Comparison of ENCODE assay signal across 17 cellular contexts in genomic region chr17:80471922-80472321, GRCh38. TPM values are rescaled to one million over a fixed set of nuclear protein-coding genes. Genes with fewer than 3 reads are reported as not detected.
DNase-seq lines count a peak whose midpoint lies in the region; ATAC-seq and TF ChIP-seq lines count a peak whose summit lies in the region.
"Had no signal": no experiment of that assay in that cellular context is flagged by ENCODE, and none has a peak within 500 bp of the region (broad histone marks: within the 10 kb centered on the region; RNA-seq: fewer than 3 reads in every experiment).

No MANE protein-coding gene starts in this region.

- H3K4me2 ChIP-seq in BLaER1, result peak overlapping the region; percentile 13
- H3K4me2 ChIP-seq in neural progenitor cell, result no peak overlapping the region
- H3K4me2 ChIP-seq: KMS-11 had no signal

- H3K9me3 ChIP-seq in BLaER1, result no peaks in the 10 kb centered on the region
- no peaks in the 10 kb centered on the region for H3K9me3 ChIP-seq in neural progenitor cell (ENCODE audit: low read depth)
- H3K9me3 ChIP-seq in SJCRH30 (replicated peaks), result no peaks in the 10 kb centered on the region
- H3K9me3 ChIP-seq in prostate gland, result no peaks in the 10 kb centered on the region

- peaks cover 7% of the 10 kb centered on the region for H3K36me3 Mint-ChIP-seq in activated CD8-positive, alpha-beta T cell treated with anti-CD3 and anti-CD28 coated beads, Interleukin-2, amount 10 ng/mL, durations not matched to agents 7 days and 5 days (ENCODE audit: low read depth)
- no peaks in the 10 kb centered on the region for H3K36me3 Mint-ChIP-seq in activated CD8-positive, alpha-beta T cell treated with anti-CD3 and anti-CD28 coated beads for 36 hours (ENCODE audit: low read depth)
- H3K36me3 Mint-ChIP-seq in neural progenitor cell, result peaks cover 7% of the 10 kb centered on the region

- H3K27me3 Mint-ChIP-seq in activated CD8-positive, alpha-beta T cell treated with anti-CD3 and anti-CD28 coated beads, Interleukin-2, amount 10 ng/mL, durations not matched to agents 7 days and 5 days (ENCODE audit: low read depth), result peaks cover 51% of the 10 kb centered on the region
- H3K27me3 Mint-ChIP-seq in activated CD8-positive, alpha-beta T cell treated with anti-CD3 and anti-CD28 coated beads for 36 hours, result peaks cover 54% of the 10 kb centered on the region
- H3K27me3 Mint-ChIP-seq in neural progenitor cell (ENCODE audit: insufficient read depth, low read depth), result peaks cover 27% of the 10 kb centered on the region

- POLR2A ChIA-PET in activated CD8-positive, alpha-beta T cell treated with anti-CD3 and anti-CD28 coated beads, Interleukin-2, amount 10 ng/mL, durations not matched to agents 7 days and 5 days (lab: Charles Lee), result interaction anchor here (2.7 kb wide), 1 partner anchor 17 kb away, joined by 11 read pairs; no protein-coding TSS in a partner anchor
- POLR2A ChIA-PET in activated CD8-positive, alpha-beta T cell treated with anti-CD3 and anti-CD28 coated beads for 36 hours (lab: Charles Lee), result interaction anchor here (3.5 kb wide), 1 partner anchor 17 kb away, joined by 15 read pairs; no protein-coding TSS in a partner anchor

- peaks cover 57% of the 10 kb centered on the region for H4K20me1 ChIP-seq in BLaER1
- peaks cover 40% of the 10 kb centered on the region for H4K20me1 ChIP-seq in neural progenitor cell (ENCODE audit: low read depth)

- 75% methylated on average over 8 of the region's 8 CpGs for WGBS in prostate gland

- TF ChIP-seq CTCF in activated CD8-positive, alpha-beta T cell treated with anti-CD3 and anti-CD28 coated beads for 36 hours (IDR thresholded peaks at IDR 0.05), result no peak
- no peak for TF ChIP-seq CTCF in dorsolateral prefrontal cortex (IDR thresholded peaks at IDR 0.05 in 54 of 56, conservative IDR thresholded peaks at IDR 0.05 in 2 of 56; ENCODE audit: low read depth in 1 of 56, partially characterized antibody in 56 of 56)
- no peak for TF ChIP-seq CTCF in neural progenitor cell (IDR thresholded peaks at IDR 0.05)
- TF ChIP-seq CTCF in prostate gland (IDR thresholded peaks at IDR 0.05), result no peak

- intact Hi-C loops in activated CD8-positive, alpha-beta T cell treated with anti-CD3 and anti-CD28 coated beads for 36 hours (cut with micrococcal nuclease), result no loop called here
- intact Hi-C loops in dorsolateral prefrontal cortex (cut with DNase I) (no loop called here), prostate gland (cut with DNase I) (loop anchor here (10.0 kb wide), 1 partner anchor 383 kb away; no protein-coding TSS in a partner anchor)

- H3K27ac ChIP-seq in BLaER1, result no peak overlapping the region
- H3K27ac ChIP-seq in dorsolateral prefrontal cortex, result peak overlapping the region in 21 of 59 donors; percentile 4 to 95 (median 35)
- H3K27ac ChIP-seq in neural progenitor cell, result no peak overlapping the region
- H3K27ac ChIP-seq in SJCRH30, result no peak overlapping the region
- no peak overlapping the region for H3K27ac ChIP-seq in prostate gland
- H3K27ac ChIP-seq: KMS-11, RWPE1 had no signal

- DNase-seq in activated CD8-positive, alpha-beta T cell treated with anti-CD3 and anti-CD28 coated beads, Interleukin-2, amount 10 ng/mL, durations not matched to agents 7 days and 5 days, result peak; percentile 34
- DNase-seq in activated CD8-positive, alpha-beta T cell treated with anti-CD3 and anti-CD28 coated beads for 36 hours, result no peak
- no peak for DNase-seq in dorsolateral prefrontal cortex
- DNase-seq in neural progenitor cell (ENCODE audit: low spot score), result no peak
- DNase-seq in T1000 (lab: John Stamatoyannopoulos, UW), result no peak
- no peak for DNase-seq in SJCRH30
- DNase-seq in prostate gland (ENCODE audit: low spot score), result no peak
- DNase-seq: Calu3; NCI-H1105; NCI-H187; NCI-H69; NK-92 treated with Interleukin-12 subunit alpha and Interleukin-12 subunit beta, amount 100 ng/mL, for 24 hours; OCI-M1 had no signal

- H2AFZ ChIP-seq in neural progenitor cell (replicated peaks), result no peak overlapping the region

- H3K4me1 ChIP-seq in BLaER1, result peaks cover 48% of the 10 kb centered on the region
- H3K4me1 ChIP-seq in neural progenitor cell, result peaks cover 12% of the 10 kb centered on the region
- H3K4me1 ChIP-seq in SJCRH30, result no peaks in the 10 kb centered on the region
- H3K4me1 ChIP-seq in prostate gland (replicated peaks), result peaks cover 18% of the 10 kb centered on the region

- no peak overlapping the region for H3K4me3 ChIP-seq in BLaER1
- peak overlapping the region in 45 of 59 donors; percentile 5 to 76 (median 62) for H3K4me3 ChIP-seq in dorsolateral prefrontal cortex
- no peak overlapping the region for H3K4me3 ChIP-seq in neural progenitor cell
- H3K4me3 ChIP-seq in SJCRH30, result no peak overlapping the region
- H3K4me3 ChIP-seq in prostate gland, result no peak overlapping the region

- no peaks in the 10 kb centered on the region for H3K79me2 ChIP-seq in neural progenitor cell (ENCODE audit: low read depth)

- no peak for TF ChIP-seq POLR2A in prostate gland (IDR thresholded peaks at IDR 0.05)

- no peak for ATAC-seq in activated CD8-positive, alpha-beta T cell treated with anti-CD3 and anti-CD28 coated beads, Interleukin-2, amount 10 ng/mL, durations not matched to agents 7 days and 5 days
- no peak for ATAC-seq in activated CD8-positive, alpha-beta T cell treated with anti-CD3 and anti-CD28 coated beads for 36 hours

- H3K9ac ChIP-seq in BLaER1, result no peak overlapping the region
- no peak overlapping the region for H3K9ac ChIP-seq in neural progenitor cell
- H3K9ac ChIP-seq: KMS-11 had no signal

- no peak overlapping the region for H3K27ac Mint-ChIP-seq in activated CD8-positive, alpha-beta T cell treated with anti-CD3 and anti-CD28 coated beads, Interleukin-2, amount 10 ng/mL, durations not matched to agents 7 days and 5 days
- no peak overlapping the region for H3K27ac Mint-ChIP-seq in activated CD8-positive, alpha-beta T cell treated with anti-CD3 and anti-CD28 coated beads for 36 hours
- H3K27ac Mint-ChIP-seq in neural progenitor cell, result no peak overlapping the region

- CTCF ChIA-PET in activated CD8-positive, alpha-beta T cell treated with anti-CD3 and anti-CD28 coated beads, Interleukin-2, amount 10 ng/mL, durations not matched to agents 7 days and 5 days (lab: Charles Lee), result interaction anchor here (0.8 to 1.4 kb wide), 2 partner anchors 18 to 45 kb away, joined by 3 read pairs; no protein-coding TSS in a partner anchor
- CTCF ChIA-PET in activated CD8-positive, alpha-beta T cell treated with anti-CD3 and anti-CD28 coated beads for 36 hours (lab: Charles Lee), result interaction anchor here (1.2 to 1.5 kb wide), 2 partner anchors 45 to 104 kb away, joined by 3 to 7 read pairs; no protein-coding TSS in a partner anchor

- peaks cover 9% of the 10 kb centered on the region for H3F3A ChIP-seq in neural progenitor cell (ENCODE audit: low read depth)

- no peaks in the 10 kb centered on the region for H3K9me3 Mint-ChIP-seq in activated CD8-positive, alpha-beta T cell treated with anti-CD3 and anti-CD28 coated beads, Interleukin-2, amount 10 ng/mL, durations not matched to agents 7 days and 5 days (ENCODE audit: insufficient read depth)
- no peaks in the 10 kb centered on the region for H3K9me3 Mint-ChIP-seq in activated CD8-positive, alpha-beta T cell treated with anti-CD3 and anti-CD28 coated beads for 36 hours
- no peaks in the 10 kb centered on the region for H3K9me3 Mint-ChIP-seq in neural progenitor cell

- H3K27me3 ChIP-seq in BLaER1 (peaks cover 100% of the 10 kb centered on the region), dorsolateral prefrontal cortex (peaks cover 0 to 28% (median 5%) of the 10 kb centered on the region in 45 donors), neural progenitor cell (peaks cover 100% of the 10 kb centered on the region), SJCRH30 (peaks cover 42% of the 10 kb centered on the region), prostate gland (replicated peaks; ENCODE audit: insufficient read depth) (peaks cover 4% of the 10 kb centered on the region)

- H3K36me3 ChIP-seq in BLaER1 (no peaks in the 10 kb centered on the region), neural progenitor cell (no peaks in the 10 kb centered on the region), SJCRH30 (no peaks in the 10 kb centered on the region), prostate gland (no peaks in the 10 kb centered on the region)

- no peak overlapping the region for H3K4me3 Mint-ChIP-seq in activated CD8-positive, alpha-beta T cell treated with anti-CD3 and anti-CD28 coated beads, Interleukin-2, amount 10 ng/mL, durations not matched to agents 7 days and 5 days
- no peak overlapping the region for H3K4me3 Mint-ChIP-seq in activated CD8-positive, alpha-beta T cell treated with anti-CD3 and anti-CD28 coated beads for 36 hours
- peak overlapping the region; percentile 55 for H3K4me3 Mint-ChIP-seq in neural progenitor cell

- H3K4me1 Mint-ChIP-seq in activated CD8-positive, alpha-beta T cell treated with anti-CD3 and anti-CD28 coated beads, Interleukin-2, amount 10 ng/mL, durations not matched to agents 7 days and 5 days (ENCODE audit: low read depth), result peaks cover 25% of the 10 kb centered on the region
- peaks cover 16% of the 10 kb centered on the region for H3K4me1 Mint-ChIP-seq in activated CD8-positive, alpha-beta T cell treated with anti-CD3 and anti-CD28 coated beads for 36 hours (ENCODE audit: low read depth)
- peaks cover 12% of the 10 kb centered on the region for H3K4me1 Mint-ChIP-seq in neural progenitor cell

RNA-seq across cellular contexts. Expression of gene NPTX1, which starts 4.5 kb away (rescaled TPM):
- 10 to 100 TPM; 16.7 to 18.9 TPM for total RNA-seq in activated CD8-positive, alpha-beta T cell treated with anti-CD3 and anti-CD28 coated beads, Interleukin-2, amount 10 ng/mL, durations not matched to agents 7 days and 5 days
- 1 to 10 TPM; 3.4 to 5.1 TPM for total RNA-seq in activated CD8-positive, alpha-beta T cell treated with anti-CD3 and anti-CD28 coated beads for 36 hours
- 100 to 1,000 TPM in 119 of 120 experiments, 10 to 100 TPM in 1; 88.1 to 345 (median 239) TPM for total RNA-seq in dorsolateral prefrontal cortex
- total RNA-seq in neural progenitor cell (ENCODE audit: low replicate concordance), result 2.6 and 3.8 TPM in 2 replicates
- not detected in 2 replicates for total RNA-seq in SJCRH30 (2014; rRNA removed; shearing (Covaris generic))
- under 1 TPM; 0.34 to 0.73 TPM for total RNA-seq in prostate gland
- total RNA-seq: MCF 10A had no signal

RNA-seq across cellular contexts. Expression of gene ENDOV, which starts 57.0 kb away (rescaled TPM):
- 10 to 100 TPM; 15.7 to 18.7 TPM for total RNA-seq in activated CD8-positive, alpha-beta T cell treated with anti-CD3 and anti-CD28 coated beads, Interleukin-2, amount 10 ng/mL, durations not matched to agents 7 days and 5 days
- total RNA-seq in activated CD8-positive, alpha-beta T cell treated with anti-CD3 and anti-CD28 coated beads for 36 hours, result 10 to 100 TPM; 16.8 to 18.1 TPM
- total RNA-seq in dorsolateral prefrontal cortex (10 to 100 TPM; 21.4 to 61.2 (median 36.5) TPM), neural progenitor cell (ENCODE audit: low replicate concordance) (9.7 and 13.8 TPM in 2 replicates), prostate gland (10 to 100 TPM; 17.0 to 36.9 TPM)
- 6.6 and 10.4 TPM in 2 replicates for total RNA-seq in SJCRH30 (2014; rRNA removed; shearing (Covaris generic))

Comparison
In these comparisons a context has a peak if more than half of its experiments do, and no peak if none do; other contexts are left out.
1. H3K4me3 ChIP-seq: peak in dorsolateral prefrontal cortex (45 of 59); none in BLaER1 (single experiment), neural progenitor cell (single experiment), SJCRH30 (single experiment) and prostate gland (0 of 2).
2. RNA of gene NPTX1, which starts 4.5 kb away (total RNA-seq): 88.1 to 345 TPM in dorsolateral prefrontal cortex; 16.7 to 18.9 TPM in activated CD8-positive, alpha-beta T cell treated with anti-CD3 and anti-CD28 coated beads, Interleukin-2, amount 10 ng/mL, durations not matched to agents 7 days and 5 days, 3.4 to 5.1 TPM in activated CD8-positive, alpha-beta T cell treated with anti-CD3 and anti-CD28 coated beads for 36 hours, 2.6 to 3.8 TPM in neural progenitor cell, 0.34 to 0.73 TPM in prostate gland and not detected in SJCRH30; every median in the first group is over 4 times any median in the second.